In genomic region chr10:73863039-73863817, GRCh38 we compare ENCODE assay signal across 1 cellular context.
A peak's percentile ranks its signal among the peaks of the same experiment; 100 is the strongest.
TF ChIP-seq lines count a peak whose summit lies in the region.

No MANE protein-coding gene starts in this region.

TF ChIP-seq in K562, 482 proteins besides CTCF, POLR2A, EP300 and RAD21:
- TF ChIP-seq ZC3H4 (CRISPR knock-in tag; IDR thresholded peaks at IDR 0.05; ENCODE audit: borderline replicate concordance) (peak; percentile 26; the same call in 1 of the 2 replicates), MCM7 (IDR thresholded peaks at IDR 0.05) (no peak), ARID4B (CRISPR knock-in tag; IDR thresholded peaks at IDR 0.05) (0 out of 2 replicates have a peak, but pooled peaks have one; percentile 33)
